ENCODE assay signal across 13 cellular contexts in genomic region chr6:108359901-108360882, GRCh38.
DNase-seq lines count a peak whose midpoint lies in the region; TF ChIP-seq lines count a peak whose summit lies in the region.
"Had no signal": no experiment of that assay in that cellular context is flagged by ENCODE, and none has a peak within 500 bp of the region (broad histone marks: within the 10 kb centered on the region; RNA-seq: fewer than 3 reads in every experiment).

No MANE protein-coding gene starts in this region.

- H3K4me1 ChIP-seq in MM.1S (ENCODE audit: low read length) (no peaks in the 10 kb centered on the region), adipocyte (ENCODE audit: control insufficient read depth, insufficient read depth, low read length) (peaks cover 2% of the 10 kb centered on the region)
- H3K4me1 ChIP-seq: stomach had no signal

- no peak overlapping the region for H3K27ac ChIP-seq in MM.1S (ENCODE audit: low read length)
- H3K27ac ChIP-seq: SK-N-MC, stomach had no signal

- no peaks in the 10 kb centered on the region for H3K36me3 ChIP-seq in MM.1S (replicated peaks; ENCODE audit: insufficient read depth, low read length)
- H3K36me3 ChIP-seq in adipocyte (ENCODE audit: control insufficient read depth, insufficient read depth, low read length, severe bottlenecking): no peaks in the 10 kb centered on the region

- H2AFZ ChIP-seq in MM.1S (ENCODE audit: low read length): no peak overlapping the region

- H3K9me2 ChIP-seq in MM.1S (replicated peaks; ENCODE audit: insufficient read depth, low read length): no peaks in the 10 kb centered on the region

- H3K27me3 ChIP-seq in MM.1S (replicated peaks; ENCODE audit: insufficient read depth, low read length): no peaks in the 10 kb centered on the region
- H3K27me3 ChIP-seq in adipocyte (replicated peaks; ENCODE audit: control insufficient read depth, insufficient read depth, low read length): no peaks in the 10 kb centered on the region
- H3K27me3 ChIP-seq: stomach had no signal

- TF ChIP-seq CTCF in GM12872 (IDR thresholded peaks at IDR 0.05; ENCODE audit: insufficient read depth, low read depth, low read length): peak; percentile 32; the same call in 1 of the 3 replicates
- TF ChIP-seq CTCF in MM.1S (IDR thresholded peaks at IDR 0.05; ENCODE audit: low read length): peak; percentile 27; the same call in 1 of the 2 replicates

- DNase-seq in MM.1S (no peak), adipocyte (ENCODE audit: low read depth) (peak; percentile 6), myocyte (ENCODE audit: low read depth) (peak; percentile 18), NCI-H82 treated with DMSO at 0.1 percent for 48 hours (lab: John Stamatoyannopoulos, UW; ENCODE audit: unreplicated experiment) (no peak), SKM-1 treated with dmso at 0.1 percent for 144 hours (lab: John Stamatoyannopoulos, UW; ENCODE audit: unreplicated experiment) (no peak), dermis blood vessel endothelial cell (no peak)
- no peak for DNase-seq in activated CD8-positive, alpha-beta memory T cell treated with anti-CD3 and anti-CD28 coated beads for 24 hours
- DNase-seq: activated CD8-positive, alpha-beta T cell treated with anti-CD3 and anti-CD28 coated beads for 36 hours; NCI-H2171; stimulated activated CD4-positive, alpha-beta T cell treated with anti-CD3 and anti-CD28 coated beads, Interleukin-2, amount 100 ng/mL, for 24 hours; stomach had no signal

- H3K9me3 ChIP-seq in MM.1S (replicated peaks; ENCODE audit: insufficient read depth, low read length): no peaks in the 10 kb centered on the region
- H3K9me3 ChIP-seq in adipocyte (ENCODE audit: control insufficient read depth, low read length): no peaks in the 10 kb centered on the region
- H3K9me3 ChIP-seq: stomach had no signal

- H3K9ac ChIP-seq in MM.1S (ENCODE audit: low read length) (no peak overlapping the region), adipocyte (ENCODE audit: low read length) (no peak overlapping the region)

- no peaks in the 10 kb centered on the region for H3F3A ChIP-seq in MM.1S (ENCODE audit: insufficient read depth, low read length)

- no peaks in the 10 kb centered on the region for H4K20me1 ChIP-seq in MM.1S (ENCODE audit: insufficient read depth, low read length)

- H3K79me2 ChIP-seq in MM.1S (ENCODE audit: low read length): no peaks in the 10 kb centered on the region

- H3K4me3 ChIP-seq in MM.1S (ENCODE audit: low read length) (no peak overlapping the region), adipocyte (ENCODE audit: low read length) (no peak overlapping the region)
- H3K4me3 ChIP-seq: SK-N-MC, stomach had no signal

- no peak overlapping the region for H3K4me2 ChIP-seq in MM.1S (ENCODE audit: low read depth, low read length)

Comparison
In these comparisons a context has a peak if more than half of its experiments do, and no peak if none do; other contexts are left out.
1. DNase-seq: peak in adipocyte (single experiment) and myocyte (single experiment); none in MM.1S (single experiment), NCI-H82 treated with DMSO at 0.1 percent for 48 hours (single experiment), SKM-1 treated with dmso at 0.1 percent for 144 hours (single experiment), activated CD8-positive, alpha-beta memory T cell treated with anti-CD3 and anti-CD28 coated beads for 24 hours (single experiment) and dermis blood vessel endothelial cell (single experiment).